19 cellular contexts compared by ENCODE assay signal in the genomic region with DNA sequence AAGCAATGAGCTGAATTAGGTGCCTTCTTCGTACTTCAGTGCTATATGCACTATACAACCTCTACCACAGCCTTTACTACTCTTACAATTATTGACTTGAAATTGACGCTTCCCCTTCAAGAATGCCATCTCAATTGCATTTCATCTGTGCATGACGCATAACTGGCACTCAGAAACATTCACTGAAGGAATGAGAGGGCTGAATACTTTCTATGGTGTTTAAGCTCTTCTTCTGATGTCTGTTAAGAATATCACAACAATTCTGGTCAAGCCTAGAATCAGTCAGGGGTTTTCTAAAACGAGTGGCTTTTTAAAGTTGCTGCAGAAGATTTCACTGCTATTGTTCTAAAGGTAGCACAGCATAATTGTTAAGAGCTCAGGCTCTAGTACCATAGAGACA. TPM values are rescaled to one million over a fixed set of nuclear protein-coding genes. Genes with fewer than 3 reads are reported as not detected.
DNase-seq lines count a peak whose midpoint lies in the region; FAIRE-seq and TF ChIP-seq lines count a peak whose summit lies in the region.
"Had no signal": no experiment of that assay in that cellular context is flagged by ENCODE, and none has a peak within 500 bp of the region (broad histone marks: within the 10 kb centered on the region; RNA-seq: fewer than 3 reads in every experiment).

No MANE protein-coding gene starts in this region.

- no peak overlapping the region for H2AFZ ChIP-seq in mesenchymal stem cell (ENCODE audit: low read depth, low read length)
- H2AFZ ChIP-seq: GM23248, PC-9 had no signal

- H3K4me3 ChIP-seq in mesenchymal stem cell (ENCODE audit: insufficient read depth in 1 of 2, low read depth in 1 of 2, low read length in 2 of 2) (no peak overlapping the region), small intestine (ENCODE audit: low read depth in 1 of 2, low read length in 2 of 2) (no peak overlapping the region)
- H3K4me3 ChIP-seq: GM23248, PC-9 had no signal

- H3K27me3 ChIP-seq in mesenchymal stem cell (ENCODE audit: control insufficient read depth in 1 of 2, insufficient read depth in 1 of 2, low read length in 2 of 2) = no peaks in the 10 kb centered on the region
- no peaks in the 10 kb centered on the region for H3K27me3 ChIP-seq in small intestine (ENCODE audit: control insufficient read depth in 2 of 2, insufficient read depth in 2 of 2, low read length in 2 of 2)

- H3K27ac ChIP-seq in KOPT-K1 (ENCODE audit: low read depth, low read length, poor library complexity, severe bottlenecking) = peak overlapping the region; percentile 96
- no peak overlapping the region for H3K27ac ChIP-seq in mesenchymal stem cell (ENCODE audit: low read length, poor library complexity, severe bottlenecking)
- H3K27ac ChIP-seq in small intestine (ENCODE audit: low read depth in 1 of 2, low read length in 1 of 2) = no peak overlapping the region
- H3K27ac ChIP-seq: GM23248, PC-9 had no signal

- 78% methylated on average over 4 of the region's 4 CpGs for WGBS in mesenchymal stem cell
- 61 to 68% (median 64%) methylated on average over 4 of the region's 4 CpGs for WGBS in small intestine, 3 donors

- peak; percentile 80 for FAIRE-seq in D721Med (lab: Jason Lieb, UNC)
- no peak for FAIRE-seq in small intestine (lab: Jason Lieb, UNC)

- peak overlapping the region; percentile 61 for H3K4me3 Mint-ChIP-seq in T-helper 2 cell treated with Interferon-gamma antibody and Interleukin-4, amounts not matched to agents 5 μg/mL and 100 μg/mL, for 36 hours
- no peak overlapping the region for H3K4me3 Mint-ChIP-seq in osteocyte (ENCODE audit: unreplicated experiment)
- H3K4me3 Mint-ChIP-seq: B cell had no signal

- no peak overlapping the region for H2BK120ac ChIP-seq in mesenchymal stem cell (ENCODE audit: low read depth, low read length)

- no peak overlapping the region for H2AK5ac ChIP-seq in mesenchymal stem cell (ENCODE audit: low read length, severe bottlenecking)

- no peak overlapping the region for H3K14ac ChIP-seq in mesenchymal stem cell (ENCODE audit: low read length in 2 of 2)

- DNase-seq in D721Med (ENCODE audit: insufficient read length, low spot score) = no peak
- DNase-seq in T-helper 2 cell treated with Interferon-gamma antibody and Interleukin-4, amounts not matched to agents 5 μg/mL and 100 μg/mL, for 36 hours (ENCODE audit: low spot score) = no peak
- peak; percentile 7 for DNase-seq in mesenchymal stem cell
- DNase-seq in osteocyte (ENCODE audit: extremely low spot score, unreplicated experiment) = no peak
- no peak for DNase-seq in A172 (ENCODE audit: low spot score)
- DNase-seq in small intestine = no peak
- DNase-seq: Caco-2, DMS153, GF-D8, HCEC 1CT, NCI-H1417, NCI-H187, NCI-H2227 treated with DMSO at 0.1 percent for 48 hours, NCI-H510A treated with DMSO at 0.1 percent for 48 hours, NCI-H774, PC-9 had no signal

- H2BK12ac ChIP-seq in mesenchymal stem cell (ENCODE audit: low read length in 2 of 2) = no peak overlapping the region

- TF ChIP-seq CTCF in D721Med (IDR thresholded peaks at IDR 0.05; ENCODE audit: insufficient read depth, missing control alignments) (no peak), osteocyte (IDR thresholded peaks at IDR 0.05) (no peak)

- no peak overlapping the region for H2BK5ac ChIP-seq in mesenchymal stem cell (ENCODE audit: low read depth, low read length, poor library complexity, severe bottlenecking)

- peaks cover 3% of the 10 kb centered on the region for H3K9me3 Mint-ChIP-seq in T-helper 2 cell treated with Interferon-gamma antibody and Interleukin-4, amounts not matched to agents 5 μg/mL and 100 μg/mL, for 36 hours
- no peaks in the 10 kb centered on the region for H3K9me3 Mint-ChIP-seq in osteocyte (ENCODE audit: unreplicated experiment)

- H3K23ac ChIP-seq in mesenchymal stem cell (ENCODE audit: low read length in 2 of 2) = no peak overlapping the region

- peaks cover 67% of the 10 kb centered on the region for H3K36me3 Mint-ChIP-seq in T-helper 2 cell treated with Interferon-gamma antibody and Interleukin-4, amounts not matched to agents 5 μg/mL and 100 μg/mL, for 36 hours (ENCODE audit: low read depth)
- peaks cover 16% of the 10 kb centered on the region for H3K36me3 Mint-ChIP-seq in osteocyte (ENCODE audit: unreplicated experiment)

- no peaks in the 10 kb centered on the region for H3K27me3 Mint-ChIP-seq in T-helper 2 cell treated with Interferon-gamma antibody and Interleukin-4, amounts not matched to agents 5 μg/mL and 100 μg/mL, for 36 hours (ENCODE audit: low read depth)
- H3K27me3 Mint-ChIP-seq in osteocyte (ENCODE audit: unreplicated experiment) = no peaks in the 10 kb centered on the region
- H3K27me3 Mint-ChIP-seq: B cell had no signal

- no peak overlapping the region for H3K4me2 ChIP-seq in mesenchymal stem cell (ENCODE audit: low read length, poor library complexity, severe bottlenecking)
- H3K4me2 ChIP-seq: PC-9 had no signal

- H3K9me3 ChIP-seq in KOPT-K1 (ENCODE audit: insufficient read depth, low read length, poor library complexity, severe bottlenecking) (peaks cover 5% of the 10 kb centered on the region), mesenchymal stem cell (ENCODE audit: control insufficient read depth, low read length) (no peaks in the 10 kb centered on the region), small intestine (ENCODE audit: control insufficient read depth, low read depth) (no peaks in the 10 kb centered on the region)
- H3K9me3 ChIP-seq: Caco-2 had no signal

- H3K4me1 Mint-ChIP-seq in T-helper 2 cell treated with Interferon-gamma antibody and Interleukin-4, amounts not matched to agents 5 μg/mL and 100 μg/mL, for 36 hours (ENCODE audit: low read depth) = peaks cover 75% of the 10 kb centered on the region
- no peaks in the 10 kb centered on the region for H3K4me1 Mint-ChIP-seq in osteocyte (ENCODE audit: unreplicated experiment)

- H2BK15ac ChIP-seq in mesenchymal stem cell (ENCODE audit: low read depth, poor library complexity, severe bottlenecking) = no peak overlapping the region

- H4K8ac ChIP-seq in mesenchymal stem cell (ENCODE audit: low read length) = no peak overlapping the region

- H4K91ac ChIP-seq in mesenchymal stem cell (ENCODE audit: low read length) = no peak overlapping the region

- peak overlapping the region; percentile 78 for H3K27ac Mint-ChIP-seq in T-helper 2 cell treated with Interferon-gamma antibody and Interleukin-4, amounts not matched to agents 5 μg/mL and 100 μg/mL, for 36 hours
- H3K27ac Mint-ChIP-seq in osteocyte (ENCODE audit: unreplicated experiment) = no peak overlapping the region
- H3K27ac Mint-ChIP-seq: B cell had no signal

- no peak overlapping the region for H3K18ac ChIP-seq in mesenchymal stem cell (ENCODE audit: low read depth in 1 of 2, low read length in 2 of 2)

- no peak overlapping the region for H3K9ac ChIP-seq in mesenchymal stem cell (ENCODE audit: low read length)
- H3K9ac ChIP-seq: GM23248 had no signal

- no peak overlapping the region for H3K4ac ChIP-seq in mesenchymal stem cell (ENCODE audit: low read depth in 1 of 2, low read length in 2 of 2)

- H3K36me3 ChIP-seq in KOPT-K1 (ENCODE audit: insufficient read depth, low read length) (peaks cover 11% of the 10 kb centered on the region), mesenchymal stem cell (ENCODE audit: control insufficient read depth in 1 of 2, insufficient read depth in 2 of 2, low read depth in 1 of 2, low read length in 2 of 2) (peaks cover 0 to 2% of the 10 kb centered on the region in 2 experiments), small intestine (ENCODE audit: control insufficient read depth in 2 of 2, insufficient read depth in 2 of 2, low read length in 2 of 2) (no peaks in the 10 kb centered on the region)

- no peaks in the 10 kb centered on the region for H3K4me1 ChIP-seq in mesenchymal stem cell (ENCODE audit: control insufficient read depth, insufficient read depth, low read depth, low read length)
- H3K4me1 ChIP-seq in small intestine (ENCODE audit: control insufficient read depth in 2 of 2, insufficient read depth in 1 of 2, low read depth in 1 of 2, low read length in 1 of 2) = no peaks in the 10 kb centered on the region
- H3K4me1 ChIP-seq: Caco-2 had no signal

- peaks cover 18% of the 10 kb centered on the region for H3K79me1 ChIP-seq in mesenchymal stem cell (replicated peaks; ENCODE audit: low read length, poor library complexity, severe bottlenecking)

RNA-seq across cellular contexts. Expression of gene DENND1B, which starts 11.5 kb away (rescaled TPM):
- polyA plus RNA-seq in mesenchymal stem cell (2013, experiment 1 of 2) = 3.0 TPM
- polyA plus RNA-seq in mesenchymal stem cell (2013, experiment 2 of 2) = 3.4 TPM
- 10.1 and 10.2 TPM in 2 replicates for total RNA-seq in osteocyte
- total RNA-seq in A172 (2014; rRNA removed; shearing (Covaris generic)) = 16.1 and 17.7 TPM in 2 replicates
- polyA plus RNA-seq in small intestine = 10 to 100 TPM in 1 of 3 donors, 1 to 10 TPM in 2; 5.0 to 16.1 (median 9.2) TPM
